Comparison of ENCODE assay signal across 33 cellular contexts in the genomic region with DNA sequence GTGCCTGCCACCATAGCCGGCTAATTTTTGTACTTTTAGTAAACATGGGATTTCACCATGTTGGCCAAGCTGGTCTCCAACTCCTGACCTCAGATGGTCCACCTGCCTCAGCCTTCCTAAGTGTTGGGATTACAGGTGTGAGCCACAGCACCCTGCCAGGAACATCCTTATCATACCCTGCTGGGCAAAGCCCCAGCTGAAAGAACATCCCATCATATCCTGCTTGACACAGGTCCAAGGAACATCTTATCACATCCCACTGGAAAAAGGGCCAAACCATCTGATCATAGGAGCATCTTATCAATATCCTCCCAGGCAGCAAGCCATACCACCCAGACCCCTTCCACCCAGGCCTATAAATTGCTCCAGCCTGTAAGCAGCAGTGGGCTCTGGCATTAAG.
"Had no signal": no experiment of that assay in that cellular context is flagged by ENCODE, and none has a peak within 500 bp of the region (broad histone marks: within the 10 kb centered on the region; RNA-seq: fewer than 3 reads in every experiment).

No MANE protein-coding gene starts in this region.

- H3K4me3 ChIP-seq: adrenal gland, ascending aorta, body of pancreas, breast epithelium, cardiac muscle cell had no signal

- H3K4me1 ChIP-seq: adrenal gland, ascending aorta, body of pancreas, breast epithelium had no signal

- DNase-seq: activated effector memory CD4-positive, alpha-beta T cell treated with anti-CD3 and anti-CD28 coated beads, Interleukin-2, amount 50 U/mL, for 16 hours; activated effector memory CD4-positive, alpha-beta T cell treated with Interleukin-2 at 50 U/mL for 16 hours; activated gamma-delta T cell; activated gamma-delta T cell treated with Interleukin-2 at 50 U/mL for 16 hours; activated naive CD4-positive, alpha-beta T cell; activated naive CD4-positive, alpha-beta T cell treated with anti-CD3 and anti-CD28 coated beads for 36 hours; activated naive CD4-positive, alpha-beta T cell treated with anti-CD3 and anti-CD28 coated beads, Interleukin-2, amount 10 ng/mL, durations not matched to agents 7 days and 5 days; activated naive CD4-positive, alpha-beta T cell treated with anti-CD3 and anti-CD28 coated beads, Interleukin-2, amount 50 U/mL, for 16 hours; activated naive CD4-positive, alpha-beta T cell treated with Interleukin-2 at 50 U/mL for 16 hours; activated naive CD8-positive, alpha-beta T cell treated with anti-CD3 and anti-CD28 coated beads for 36 hours; activated naive CD8-positive, alpha-beta T cell treated with anti-CD3 and anti-CD28 coated beads, Interleukin-2, amount 10 ng/mL, durations not matched to agents 7 days and 5 days; activated naive CD8-positive, alpha-beta T cell treated with anti-CD3 and anti-CD28 coated beads, Interleukin-2, amount 50 U/mL, for 24 hours; activated T-cell treated with anti-CD3 and anti-CD28 coated beads for 4 hours; activated T-cell treated with anti-CD3 and anti-CD28 coated beads, Interleukin-2, amount 50 U/mL, for 1 hour; activated T-cell treated with anti-CD3 and anti-CD28 coated beads, Interleukin-2, amount 50 U/mL, for 24 hours; activated T-cell treated with anti-CD3 and anti-CD28 coated beads, Interleukin-2, amount 50 U/mL, for 4 hours; activated T-cell treated with anti-CD3 and anti-CD28 coated beads, Interleukin-2, amount 50 U/mL, for 48 hours; activated T-cell treated with anti-CD3 and anti-CD28 coated beads, Interleukin-2, amount 50 U/mL, for 72 hours; adrenal gland; amniotic stem cell; amygdala; anterior cingulate cortex; aorta; body of pancreas; brain microvascular endothelial cell; caudate nucleus; central memory CD4-positive, alpha-beta T cell; cerebellar nuclear complex had no signal

- H3K9me3 ChIP-seq: adrenal gland, ascending aorta, body of pancreas, breast epithelium had no signal

- H3K27ac ChIP-seq: adrenal gland, ascending aorta, body of pancreas, brain microvascular endothelial cell, breast epithelium, cardiac muscle cell had no signal

- H3K36me3 ChIP-seq: adrenal gland, ascending aorta, brain microvascular endothelial cell, breast epithelium, cardiac muscle cell had no signal

- H3K27me3 ChIP-seq: adrenal gland, ascending aorta, body of pancreas, brain microvascular endothelial cell, breast epithelium, cardiac muscle cell had no signal

- ATAC-seq: activated naive CD4-positive, alpha-beta T cell treated with anti-CD3 and anti-CD28 coated beads, Interleukin-2, amount 50 U/mL, for 72 hours; activated naive CD8-positive, alpha-beta T cell treated with anti-CD3 and anti-CD28 coated beads, Interleukin-2, amount 50 U/mL, for 24 hours; activated T-cell treated with anti-CD3 and anti-CD28 coated beads, Interleukin-2, amount 50 U/mL, for 4 hours; activated T-cell treated with anti-CD3 and anti-CD28 coated beads, Interleukin-2, amount 50 U/mL, for 72 hours; activated T-helper 17 cell treated with anti-CD3 and anti-CD28 coated beads, Interleukin-2, amount 50 U/mL, for 72 hours; body of pancreas had no signal
